33 cellular contexts compared by ENCODE assay signal in the genomic region with DNA sequence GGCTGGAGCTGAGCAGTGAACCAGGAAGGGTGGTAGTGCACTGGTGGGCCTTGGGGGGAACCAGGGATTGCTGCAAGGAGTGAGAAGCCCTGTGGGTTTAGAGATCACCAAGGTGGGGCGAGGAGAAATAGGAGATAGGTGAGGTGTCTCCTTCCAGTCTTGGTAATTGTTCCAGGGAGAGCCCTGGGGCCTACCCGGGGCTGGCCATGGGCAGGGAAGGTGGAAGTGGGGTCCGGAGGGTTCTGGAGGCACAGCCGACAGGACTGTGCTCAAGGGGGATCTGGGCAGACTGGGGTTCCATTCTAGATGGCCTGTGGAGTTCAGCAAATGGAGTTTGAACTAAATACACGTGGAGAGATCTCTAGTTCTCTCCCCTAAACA. TPM values are rescaled to one million over a fixed set of nuclear protein-coding genes. Genes with fewer than 3 reads are reported as not detected.
DNase-seq lines count a peak whose midpoint lies in the region; ATAC-seq, FAIRE-seq and TF ChIP-seq lines count a peak whose summit lies in the region.
"Had no signal": no experiment of that assay in that cellular context is flagged by ENCODE, and none has a peak within 500 bp of the region (broad histone marks: within the 10 kb centered on the region; RNA-seq: fewer than 3 reads in every experiment).

No MANE protein-coding gene starts in this region.

- no peaks in the 10 kb centered on the region for H3K36me3 ChIP-seq in BLaER1 treated with 17β-estradiol and CSF1 and Interleukin-3, amounts not matched to agents 10 nM and 100 nM
- H3K36me3 ChIP-seq in HepG2 (replicated peaks in 1 of 2; ENCODE audit: control insufficient read depth in 1 of 2, insufficient read depth in 2 of 2, low read length in 2 of 2) (no peaks in the 10 kb centered on the region; a peak in 1 of 5 replicates), spleen (no peaks in the 10 kb centered on the region)
- H3K36me3 ChIP-seq: BE2C, brain microvascular endothelial cell, gastrocnemius medialis, uterus had no signal

- no peak for TF ChIP-seq RAD21 in HepG2 (CRISPR knock-in tag; IDR thresholded peaks at IDR 0.05)

- no peak overlapping the region for H3K4me3 ChIP-seq in BLaER1 treated with 17β-estradiol and CSF1 and Interleukin-3, amounts not matched to agents 10 nM and 100 nM
- H3K4me3 ChIP-seq in HepG2 (replicated peaks in 1 of 3; ENCODE audit: insufficient read depth in 1 of 3, low read depth in 2 of 3, low read length in 3 of 3) (peak overlapping the region in 1 of 3 experiments; percentile 50; a peak in 2 of 6 replicates), spleen (no peak overlapping the region)
- H3K4me3 ChIP-seq: gastrocnemius medialis, uterus had no signal

- ATAC-seq in HepG2 (no peak), GM18505 (IDR thresholded peaks at IDR 0.05; ENCODE audit: unreplicated experiment) (no peak)
- ATAC-seq: activated CD4-positive, alpha-beta T cell treated with anti-CD3 and anti-CD28 coated beads for 36 hours; activated CD8-positive, alpha-beta T cell treated with anti-CD3 and anti-CD28 coated beads for 36 hours; gastrocnemius medialis; stimulated activated naive CD8-positive, alpha-beta T cell treated with anti-CD3 and anti-CD28 coated beads, Interleukin-15, Interleukin-2, amounts not matched to agents 100 U/mL and 50 U/mL, for 24 hours had no signal

- TF ChIP-seq POLR2A in HepG2 (IDR thresholded peaks at IDR 0.05; ENCODE audit: insufficient read depth in 1 of 2, low read depth in 2 of 2, low read length in 2 of 2) (no peak), spleen (IDR thresholded peaks at IDR 0.05) (no peak), GM18505 (IDR thresholded peaks at IDR 0.05; ENCODE audit: borderline replicate concordance, extremely low read depth, insufficient read depth, insufficient read length) (no peak)

- H3K4me3 Mint-ChIP-seq in activated T-helper 1 cell treated with anti-CD3 and anti-CD28 coated beads, Interleukin-12 subunit alpha, Interleukin-12 subunit beta, Interleukin-2, Interleukin-4 antibody, amounts not matched to agents 30 ng/mL and 10 ng/mL and 1 ng/mL, durations not matched to agents 14 hours and 24 hours and 36 hours, result no peak overlapping the region
- no peak overlapping the region for H3K4me3 Mint-ChIP-seq in endothelial cell (ENCODE audit: unreplicated experiment)
- H3K4me3 Mint-ChIP-seq: activated CD4-positive, alpha-beta T cell treated with anti-CD3 and anti-CD28 coated beads for 36 hours; activated CD8-positive, alpha-beta T cell treated with anti-CD3 and anti-CD28 coated beads for 36 hours; activated naive CD4-positive, alpha-beta T cell treated with anti-CD3 and anti-CD28 coated beads for 36 hours; naive thymus-derived CD4-positive, alpha-beta T cell had no signal

- BruUV-seq in HepG2 (replicated peaks; lab: Mats Ljungman, UMichigan), result no TSS peak

- peaks cover 19% of the 10 kb centered on the region for H3K79me2 ChIP-seq in HepG2 (ENCODE audit: insufficient read depth, low read length)

- no peak overlapping the region for H2AFZ ChIP-seq in HepG2 (ENCODE audit: low read length)

- POLR2A ChIA-PET in HepG2 (lab: Yijun Ruan, JAX), result interaction anchor here (1.0 to 4.7 kb wide), 7 partner anchors 10 to 60 kb away, joined by 3 to 53 read pairs (median 4); a partner anchor contains a TSS

- peaks cover 0 to 14% (median 0%) of the 10 kb centered on the region in 11 experiments; a peak in 1 of 22 replicates for H3K9me3 ChIP-seq in BLaER1 treated with 17β-estradiol and CSF1 and Interleukin-3, amounts not matched to agents 10 nM and 100 nM (replicated peaks in 1 of 11)
- H3K9me3 ChIP-seq in HepG2 (ENCODE audit: low read length), result no peaks in the 10 kb centered on the region
- H3K9me3 ChIP-seq in spleen, result no peaks in the 10 kb centered on the region
- H3K9me3 ChIP-seq: BE2C, gastrocnemius medialis, uterus had no signal

- intact Hi-C loops in activated T-helper 1 cell treated with anti-CD3 and anti-CD28 coated beads, Interleukin-12 subunit alpha, Interleukin-12 subunit beta, Interleukin-2, Interleukin-4 antibody, amounts not matched to agents 30 ng/mL and 10 ng/mL and 1 ng/mL, durations not matched to agents 14 hours and 24 hours and 36 hours (cut with micrococcal nuclease), result no loop called here
- intact Hi-C loops in HepG2 (cut with micrococcal nuclease; ENCODE audit: unreplicated experiment), result no loop called here
- intact Hi-C loops in spleen (cut with DNase I; ENCODE audit: low total_unique reads), result loop anchor here (5.0 to 10.0 kb wide), 2 partner anchors 126 to 1019 kb away; a partner anchor contains a TSS

- H3K4me2 ChIP-seq in BLaER1 treated with 17β-estradiol and CSF1 and Interleukin-3, amounts not matched to agents 10 nM and 100 nM, result peak overlapping the region; percentile 85 to 99 (median 93)
- peak overlapping the region; percentile 73 for H3K4me2 ChIP-seq in HepG2 (ENCODE audit: low read depth, low read length)

- peak overlapping the region in 4 of 11 experiments; percentile 74 to 83 (median 77); a peak in 4 of 22 replicates for H3K9ac ChIP-seq in BLaER1 treated with 17β-estradiol and CSF1 and Interleukin-3, amounts not matched to agents 10 nM and 100 nM
- H3K9ac ChIP-seq in HepG2 (ENCODE audit: insufficient read depth, low read depth, low read length), result peak overlapping the region; percentile 64

- DNase-seq in activated T-helper 1 cell treated with anti-CD3 and anti-CD28 coated beads, Interleukin-12 subunit alpha, Interleukin-12 subunit beta, Interleukin-2, Interleukin-4 antibody, amounts not matched to agents 30 ng/mL and 10 ng/mL and 1 ng/mL, durations not matched to agents 14 hours and 24 hours and 36 hours (ENCODE audit: low spot score), result no peak
- DNase-seq in HepG2 (ENCODE audit: low spot score) (no peak), spleen (peak; percentile 60), endothelial cell (ENCODE audit: low spot score) (no peak)
- DNase-seq in stimulated activated CD4-positive, alpha-beta T cell treated with anti-CD3 and anti-CD28 coated beads, Interleukin-2, amount 100 ng/mL, for 24 hours, result no peak
- DNase-seq: activated CD4-positive, alpha-beta T cell treated with anti-CD3 and anti-CD28 coated beads for 36 hours; activated CD8-positive, alpha-beta memory T cell treated with anti-CD3 and anti-CD28 coated beads, Interleukin-2, amount 50 U/mL, for 48 hours; activated CD8-positive, alpha-beta T cell treated with anti-CD3 and anti-CD28 coated beads for 36 hours; activated naive CD4-positive, alpha-beta T cell treated with anti-CD3 and anti-CD28 coated beads for 36 hours; BE2C; brain microvascular endothelial cell; gastrocnemius medialis; HCEC 1CT; naive thymus-derived CD4-positive, alpha-beta T cell; NCI-H1436 treated with DMSO at 0.1 percent for 48 hours; NCI-H2081 treated with DMSO at 0.1 percent for 48 hours; NCI-H2227 treated with DMSO at 0.1 percent for 48 hours; NCI-H69; stimulated activated CD4-positive, alpha-beta T cell treated with anti-CD3 and anti-CD28 coated beads, Interleukin-1b, Interleukin-23, amount 100 ng/mL, for 48 hours; stimulated activated naive CD8-positive, alpha-beta T cell treated with anti-CD3 and anti-CD28 coated beads, Interleukin-15, Interleukin-2, amounts not matched to agents 100 U/mL and 50 U/mL, for 24 hours; T-helper 9 cell; uterus had no signal

- H4K20me1 ChIP-seq in BLaER1 treated with 17β-estradiol and CSF1 and Interleukin-3, amounts not matched to agents 10 nM and 100 nM, result peaks cover 0 to 13% (median 0%) of the 10 kb centered on the region in 11 experiments; a peak in 5 of 22 replicates
- H4K20me1 ChIP-seq in HepG2 (ENCODE audit: insufficient read depth, low read length), result no peaks in the 10 kb centered on the region

- H3K27me3 ChIP-seq in BLaER1 treated with 17β-estradiol and CSF1 and Interleukin-3, amounts not matched to agents 10 nM and 100 nM, result peaks cover 17 to 31% (median 26%) of the 10 kb centered on the region in 11 experiments
- H3K27me3 ChIP-seq in HepG2 (ENCODE audit: control insufficient read depth in 1 of 2, insufficient read depth in 2 of 2, low read length in 2 of 2), result no peaks in the 10 kb centered on the region; a peak in 1 of 5 replicates
- peaks cover 0 to 43% (median 16%) of the 10 kb centered on the region in 7 donors for H3K27me3 ChIP-seq in spleen (replicated peaks in 1 of 7)

- WGBS in HepG2 (ENCODE audit: low lambda C conversion rate), result 37% methylated on average over 4 of the region's 5 CpGs
- WGBS in spleen, 5 donors, result 66 to 87% (median 83%) methylated on average over 5 of the region's 5 CpGs

- no peak for FAIRE-seq in HepG2 (lab: Jason Lieb, UNC)
- FAIRE-seq: endothelial cell of umbilical vein, RCC 7860, small intestine had no signal

- H3K9me3 Mint-ChIP-seq in activated T-helper 1 cell treated with anti-CD3 and anti-CD28 coated beads, Interleukin-12 subunit alpha, Interleukin-12 subunit beta, Interleukin-2, Interleukin-4 antibody, amounts not matched to agents 30 ng/mL and 10 ng/mL and 1 ng/mL, durations not matched to agents 14 hours and 24 hours and 36 hours, result no peaks in the 10 kb centered on the region
- H3K9me3 Mint-ChIP-seq in endothelial cell (ENCODE audit: unreplicated experiment), result no peaks in the 10 kb centered on the region
- H3K9me3 Mint-ChIP-seq: activated CD8-positive, alpha-beta T cell treated with anti-CD3 and anti-CD28 coated beads for 36 hours; activated naive CD4-positive, alpha-beta T cell treated with anti-CD3 and anti-CD28 coated beads for 36 hours; naive thymus-derived CD4-positive, alpha-beta T cell had no signal

- in situ Hi-C loops in HepG2 (cut with HindIII; ENCODE audit: extremely low pct_ligation_motif_present, low pct_unique_long_range_greater_than_20kb), result no loop called here

- peak overlapping the region in 7 of 11 experiments; percentile 83 to 96 (median 88); a peak in 15 of 22 replicates for H3K27ac ChIP-seq in BLaER1 treated with 17β-estradiol and CSF1 and Interleukin-3, amounts not matched to agents 10 nM and 100 nM
- H3K27ac ChIP-seq in HepG2 (ENCODE audit: extremely low read length, insufficient read depth, low read length), result peak overlapping the region; percentile 88
- H3K27ac ChIP-seq in spleen, result peak overlapping the region in 5 of 8 donors; percentile 67 to 93 (median 88)
- H3K27ac ChIP-seq: brain microvascular endothelial cell, gastrocnemius medialis, uterus, VCaP had no signal

- TF ChIP-seq EP300 in HepG2 (IDR thresholded peaks at IDR 0.05; ENCODE audit: low read depth in 2 of 2, low read length in 2 of 2), result no peak
- TF ChIP-seq EP300 in HepG2 (CRISPR knock-in tag; IDR thresholded peaks at IDR 0.05; ENCODE audit: borderline replicate concordance), result no peak

- no peaks in the 10 kb centered on the region for H3K4me1 Mint-ChIP-seq in activated T-helper 1 cell treated with anti-CD3 and anti-CD28 coated beads, Interleukin-12 subunit alpha, Interleukin-12 subunit beta, Interleukin-2, Interleukin-4 antibody, amounts not matched to agents 30 ng/mL and 10 ng/mL and 1 ng/mL, durations not matched to agents 14 hours and 24 hours and 36 hours (ENCODE audit: low read depth)
- H3K4me1 Mint-ChIP-seq in endothelial cell (ENCODE audit: unreplicated experiment), result peaks cover 8% of the 10 kb centered on the region
- H3K4me1 Mint-ChIP-seq: activated CD4-positive, alpha-beta T cell treated with anti-CD3 and anti-CD28 coated beads for 36 hours had no signal

- H3K27me3 Mint-ChIP-seq in activated T-helper 1 cell treated with anti-CD3 and anti-CD28 coated beads, Interleukin-12 subunit alpha, Interleukin-12 subunit beta, Interleukin-2, Interleukin-4 antibody, amounts not matched to agents 30 ng/mL and 10 ng/mL and 1 ng/mL, durations not matched to agents 14 hours and 24 hours and 36 hours (ENCODE audit: insufficient read depth), result peaks cover 21% of the 10 kb centered on the region
- peaks cover 1% of the 10 kb centered on the region for H3K27me3 Mint-ChIP-seq in endothelial cell (ENCODE audit: unreplicated experiment)

- peaks cover 48 to 93% (median 70%) of the 10 kb centered on the region in 10 experiments for H3K4me1 ChIP-seq in BLaER1 treated with 17β-estradiol and CSF1 and Interleukin-3, amounts not matched to agents 10 nM and 100 nM
- H3K4me1 ChIP-seq in HepG2 (ENCODE audit: insufficient read depth, low read length) (peaks cover 69% of the 10 kb centered on the region), spleen (peaks cover 3 to 77% (median 43%) of the 10 kb centered on the region in 6 donors)
- H3K4me1 ChIP-seq: BE2C had no signal

- H3K27ac Mint-ChIP-seq in activated T-helper 1 cell treated with anti-CD3 and anti-CD28 coated beads, Interleukin-12 subunit alpha, Interleukin-12 subunit beta, Interleukin-2, Interleukin-4 antibody, amounts not matched to agents 30 ng/mL and 10 ng/mL and 1 ng/mL, durations not matched to agents 14 hours and 24 hours and 36 hours, result peak overlapping the region; percentile 12
- H3K27ac Mint-ChIP-seq in endothelial cell (ENCODE audit: unreplicated experiment), result no peak overlapping the region
- H3K27ac Mint-ChIP-seq: activated CD4-positive, alpha-beta T cell treated with anti-CD3 and anti-CD28 coated beads for 36 hours; activated CD8-positive, alpha-beta T cell treated with anti-CD3 and anti-CD28 coated beads for 36 hours; activated naive CD4-positive, alpha-beta T cell treated with anti-CD3 and anti-CD28 coated beads for 36 hours had no signal

- no peaks in the 10 kb centered on the region for H3K36me3 Mint-ChIP-seq in activated T-helper 1 cell treated with anti-CD3 and anti-CD28 coated beads, Interleukin-12 subunit alpha, Interleukin-12 subunit beta, Interleukin-2, Interleukin-4 antibody, amounts not matched to agents 30 ng/mL and 10 ng/mL and 1 ng/mL, durations not matched to agents 14 hours and 24 hours and 36 hours (ENCODE audit: low read depth)
- peaks cover 4% of the 10 kb centered on the region for H3K36me3 Mint-ChIP-seq in endothelial cell (ENCODE audit: low read depth, unreplicated experiment)
- H3K36me3 Mint-ChIP-seq: naive thymus-derived CD4-positive, alpha-beta T cell had no signal

- TF ChIP-seq CTCF in HepG2 (CRISPR knock-in tag; IDR thresholded peaks at IDR 0.05) (no peak), spleen (IDR thresholded peaks at IDR 0.05 in 8 of 11, conservative IDR thresholded peaks at IDR 0.05 in 3 of 11) (no peak), endothelial cell (IDR thresholded peaks at IDR 0.05; ENCODE audit: unreplicated experiment) (no peak)

- CTCF ChIA-PET in HepG2 (lab: Yijun Ruan, JAX; ENCODE audit: low intra/inter-chr PET ratio, low total read pairs), result no interaction called here

RNA-seq across cellular contexts. Expression of a gene that starts 4.5 kb away (rescaled TPM):
- total RNA-seq in activated T-helper 1 cell treated with anti-CD3 and anti-CD28 coated beads, Interleukin-12 subunit alpha, Interleukin-12 subunit beta, Interleukin-2, Interleukin-4 antibody, amounts not matched to agents 30 ng/mL and 10 ng/mL and 1 ng/mL, durations not matched to agents 14 hours and 24 hours and 36 hours, result not detected in 2 replicates
- total RNA-seq in HepG2 (2016; rRNA removed; fragmentation: Illumina TruSeq; extraction: Trizol) (16.1 and 43.1 TPM in 2 replicates), spleen (10 to 100 TPM in 1 of 7 donors, 1 to 10 TPM in 6; 2.4 to 11.2 (median 5.6) TPM), endothelial cell (ENCODE audit: unreplicated experiment) (not detected)
- 8.0 and 11.1 TPM in 2 replicates for total RNA-seq in HepG2 (2016; cell fraction: cytosol; rRNA removed; fragmentation: Illumina TruSeq; extraction: Trizol; ENCODE audit: low read depth)
- 15.2 and 40.9 TPM in 2 replicates for total RNA-seq in HepG2 (2016; cell fraction: insoluble cytoplasmic fraction; rRNA removed; fragmentation: Illumina TruSeq; extraction: Trizol)
- 18.0 and 22.7 TPM in 2 replicates for total RNA-seq in HepG2 (2016; cell fraction: membrane; rRNA removed; fragmentation: Illumina TruSeq; extraction: Trizol)
- total RNA-seq in HepG2 (2016; cell fraction: nucleus; rRNA removed; fragmentation: Illumina TruSeq; extraction: Trizol), result 29.6 and 33.9 TPM in 2 replicates
- polyA plus RNA-seq in HepG2 (2011; rRNA removed) (32.0 and 50.7 TPM in 2 replicates), spleen (1 to 10 TPM in 2 of 3 donors, under 1 TPM in 1; 0.26 to 1.8 (median 1.0) TPM)
- 31.3 and 65.1 TPM in 2 replicates for polyA plus RNA-seq in HepG2 (2011; cell fraction: cytosol; rRNA removed)
- 65.1 and 66.5 TPM in 2 replicates for polyA plus RNA-seq in HepG2 (2011; cell fraction: nucleus; rRNA removed)
- polyA plus RNA-seq in HepG2 (2012), result 30.3 and 44.6 TPM in 2 replicates
- 10.6 and 12.9 TPM in 2 replicates for polyA plus RNA-seq in HepG2 (2016; cell fraction: cytosol; fragmentation: Illumina TruSeq; extraction: Trizol; ENCODE audit: low read depth)
- 21.1 and 21.2 TPM in 2 replicates for polyA plus RNA-seq in HepG2 (2016; cell fraction: insoluble cytoplasmic fraction; fragmentation: Illumina TruSeq; extraction: Trizol; ENCODE audit: low read depth)
- 18.9 and 20.1 TPM in 2 replicates for polyA plus RNA-seq in HepG2 (2016; cell fraction: membrane; fragmentation: Illumina TruSeq; extraction: Trizol; ENCODE audit: low read depth)
- 72.0 and 85.3 TPM in 2 replicates for polyA plus RNA-seq in HepG2 (2016; cell fraction: nucleus; fragmentation: Illumina TruSeq; extraction: Trizol; ENCODE audit: insufficient read depth, low read depth)
- 47.2 TPM in 1 of 2 replicates, not detected in the other for polyA minus RNA-seq in HepG2 (2011; rRNA and poly(A)+ RNA removed; ENCODE audit: low replicate concordance)
- 30.8 and 35.4 TPM in 2 replicates for polyA minus RNA-seq in HepG2 (2011; cell fraction: cytosol; rRNA and poly(A)+ RNA removed)
- 5.7 and 6.3 TPM in 2 replicates for polyA minus RNA-seq in HepG2 (2011; cell fraction: nucleus; rRNA and poly(A)+ RNA removed)
- total RNA-seq: activated CD4-positive, alpha-beta T cell treated with anti-CD3 and anti-CD28 coated beads for 36 hours; activated CD8-positive, alpha-beta T cell treated with anti-CD3 and anti-CD28 coated beads for 36 hours; activated naive CD4-positive, alpha-beta T cell treated with anti-CD3 and anti-CD28 coated beads for 36 hours; cerebellum; endothelial cell of umbilical vein; osteocyte; temporal lobe had no signal
- polyA plus RNA-seq: naive thymus-derived CD4-positive, alpha-beta T cell had no signal

RNA-seq across cellular contexts. Expression of a gene that starts 10.8 kb away (rescaled TPM):
- not detected in 2 replicates for total RNA-seq in activated T-helper 1 cell treated with anti-CD3 and anti-CD28 coated beads, Interleukin-12 subunit alpha, Interleukin-12 subunit beta, Interleukin-2, Interleukin-4 antibody, amounts not matched to agents 30 ng/mL and 10 ng/mL and 1 ng/mL, durations not matched to agents 14 hours and 24 hours and 36 hours
- total RNA-seq in HepG2 (2016; rRNA removed; fragmentation: Illumina TruSeq; extraction: Trizol), result 0.71 and 0.74 TPM in 2 replicates
- 0.09 TPM in 1 of 2 replicates, not detected in the other for total RNA-seq in HepG2 (2016; cell fraction: cytosol; rRNA removed; fragmentation: Illumina TruSeq; extraction: Trizol; ENCODE audit: low read depth)
- total RNA-seq in HepG2 (2016; cell fraction: insoluble cytoplasmic fraction; rRNA removed; fragmentation: Illumina TruSeq; extraction: Trizol), result 0.39 and 0.97 TPM in 2 replicates
- 0.24 and 0.25 TPM in 2 replicates for total RNA-seq in HepG2 (2016; cell fraction: membrane; rRNA removed; fragmentation: Illumina TruSeq; extraction: Trizol)
- 0.69 and 0.87 TPM in 2 replicates for total RNA-seq in HepG2 (2016; cell fraction: nucleus; rRNA removed; fragmentation: Illumina TruSeq; extraction: Trizol)
- polyA plus RNA-seq in HepG2 (2011; rRNA removed), result 1.3 and 2.0 TPM in 2 replicates
- 0.65 and 0.95 TPM in 2 replicates for polyA plus RNA-seq in HepG2 (2011; cell fraction: cytosol; rRNA removed)
- 6.6 and 8.2 TPM in 2 replicates for polyA plus RNA-seq in HepG2 (2011; cell fraction: nucleus; rRNA removed)
- 1.1 and 2.5 TPM in 2 replicates for polyA plus RNA-seq in HepG2 (2012)
- 0.12 and 0.17 TPM in 2 replicates for polyA plus RNA-seq in HepG2 (2016; cell fraction: cytosol; fragmentation: Illumina TruSeq; extraction: Trizol; ENCODE audit: low read depth)
- 0.78 and 0.88 TPM in 2 replicates for polyA plus RNA-seq in HepG2 (2016; cell fraction: insoluble cytoplasmic fraction; fragmentation: Illumina TruSeq; extraction: Trizol; ENCODE audit: low read depth)
- 0.21 and 0.22 TPM in 2 replicates for polyA plus RNA-seq in HepG2 (2016; cell fraction: membrane; fragmentation: Illumina TruSeq; extraction: Trizol; ENCODE audit: low read depth)
- polyA plus RNA-seq in HepG2 (2016; cell fraction: nucleus; fragmentation: Illumina TruSeq; extraction: Trizol; ENCODE audit: insufficient read depth, low read depth), result 2.7 and 2.8 TPM in 2 replicates
- 2.2 TPM in 1 of 2 replicates, not detected in the other for polyA minus RNA-seq in HepG2 (2011; rRNA and poly(A)+ RNA removed; ENCODE audit: low replicate concordance)
- 0.53 and 0.59 TPM in 2 replicates for polyA minus RNA-seq in HepG2 (2011; cell fraction: cytosol; rRNA and poly(A)+ RNA removed)
- polyA minus RNA-seq in HepG2 (2011; cell fraction: nucleus; rRNA and poly(A)+ RNA removed), result 0.75 and 1.2 TPM in 2 replicates
- under 1 TPM in 1 of 7 donors, not detected in 6; 0.16 TPM for total RNA-seq in spleen
- under 1 TPM; 0.02 to 0.03 (median 0.02) TPM for polyA plus RNA-seq in spleen
- total RNA-seq in endothelial cell (ENCODE audit: unreplicated experiment), result not detected
- total RNA-seq: activated CD4-positive, alpha-beta T cell treated with anti-CD3 and anti-CD28 coated beads for 36 hours; activated CD8-positive, alpha-beta T cell treated with anti-CD3 and anti-CD28 coated beads for 36 hours; activated naive CD4-positive, alpha-beta T cell treated with anti-CD3 and anti-CD28 coated beads for 36 hours; endothelial cell of umbilical vein; G401; lower leg skin; naive thymus-derived CD4-positive, alpha-beta T cell; osteocyte; temporal lobe had no signal
- polyA plus RNA-seq: endothelial cell of umbilical vein; naive thymus-derived CD4-positive, alpha-beta T cell had no signal

RNA-seq across cellular contexts. Expression of a gene that starts 30.3 kb away (rescaled TPM):
- not detected in 2 replicates for total RNA-seq in activated T-helper 1 cell treated with anti-CD3 and anti-CD28 coated beads, Interleukin-12 subunit alpha, Interleukin-12 subunit beta, Interleukin-2, Interleukin-4 antibody, amounts not matched to agents 30 ng/mL and 10 ng/mL and 1 ng/mL, durations not matched to agents 14 hours and 24 hours and 36 hours
- total RNA-seq in HepG2 (2016; rRNA removed; fragmentation: Illumina TruSeq; extraction: Trizol), result not detected in 2 replicates
- not detected in 2 replicates for total RNA-seq in HepG2 (2016; cell fraction: cytosol; rRNA removed; fragmentation: Illumina TruSeq; extraction: Trizol; ENCODE audit: low read depth)
- not detected in 2 replicates for total RNA-seq in HepG2 (2016; cell fraction: insoluble cytoplasmic fraction; rRNA removed; fragmentation: Illumina TruSeq; extraction: Trizol)
- total RNA-seq in HepG2 (2016; cell fraction: membrane; rRNA removed; fragmentation: Illumina TruSeq; extraction: Trizol), result not detected in 2 replicates
- total RNA-seq in HepG2 (2016; cell fraction: nucleus; rRNA removed; fragmentation: Illumina TruSeq; extraction: Trizol), result not detected in 2 replicates
- not detected in 2 replicates for polyA plus RNA-seq in HepG2 (2011; rRNA removed)
- not detected in 2 replicates for polyA plus RNA-seq in HepG2 (2011; cell fraction: cytosol; rRNA removed)
- polyA plus RNA-seq in HepG2 (2011; cell fraction: nucleus; rRNA removed), result not detected in 2 replicates
- 0.15 and 0.17 TPM in 2 replicates for polyA plus RNA-seq in HepG2 (2012)
- polyA plus RNA-seq in HepG2 (2016; cell fraction: cytosol; fragmentation: Illumina TruSeq; extraction: Trizol; ENCODE audit: low read depth), result not detected in 2 replicates
- polyA plus RNA-seq in HepG2 (2016; cell fraction: insoluble cytoplasmic fraction; fragmentation: Illumina TruSeq; extraction: Trizol; ENCODE audit: low read depth), result not detected in 2 replicates
- polyA plus RNA-seq in HepG2 (2016; cell fraction: membrane; fragmentation: Illumina TruSeq; extraction: Trizol; ENCODE audit: low read depth), result not detected in 2 replicates
- not detected in 2 replicates for polyA plus RNA-seq in HepG2 (2016; cell fraction: nucleus; fragmentation: Illumina TruSeq; extraction: Trizol; ENCODE audit: insufficient read depth, low read depth)
- polyA minus RNA-seq in HepG2 (2011; rRNA and poly(A)+ RNA removed; ENCODE audit: low replicate concordance), result not detected in 2 replicates
- not detected in 2 replicates for polyA minus RNA-seq in HepG2 (2011; cell fraction: cytosol; rRNA and poly(A)+ RNA removed)
- not detected in 2 replicates for polyA minus RNA-seq in HepG2 (2011; cell fraction: nucleus; rRNA and poly(A)+ RNA removed)
- total RNA-seq in spleen, result not detected
- not detected for polyA plus RNA-seq in spleen
- not detected for total RNA-seq in endothelial cell (ENCODE audit: unreplicated experiment)
- total RNA-seq: activated CD4-positive, alpha-beta T cell treated with anti-CD3 and anti-CD28 coated beads for 36 hours; activated CD8-positive, alpha-beta T cell treated with anti-CD3 and anti-CD28 coated beads for 36 hours; activated naive CD4-positive, alpha-beta T cell treated with anti-CD3 and anti-CD28 coated beads for 36 hours; endothelial cell of umbilical vein; G401; gastrocnemius medialis; lower leg skin; naive thymus-derived CD4-positive, alpha-beta T cell; osteocyte; temporal lobe; uterus had no signal
- polyA plus RNA-seq: endothelial cell of umbilical vein; naive thymus-derived CD4-positive, alpha-beta T cell; small intestine had no signal

RNA-seq across cellular contexts. Expression of a gene that starts 52.7 kb away (rescaled TPM):
- 29.2 and 29.4 TPM in 2 replicates for total RNA-seq in activated T-helper 1 cell treated with anti-CD3 and anti-CD28 coated beads, Interleukin-12 subunit alpha, Interleukin-12 subunit beta, Interleukin-2, Interleukin-4 antibody, amounts not matched to agents 30 ng/mL and 10 ng/mL and 1 ng/mL, durations not matched to agents 14 hours and 24 hours and 36 hours
- total RNA-seq in HepG2 (2016; rRNA removed; fragmentation: Illumina TruSeq; extraction: Trizol) (14.7 and 21.2 TPM in 2 replicates), spleen (10 to 100 TPM; 32.4 to 75.3 (median 50.0) TPM), endothelial cell (ENCODE audit: unreplicated experiment) (25.4 TPM)
- total RNA-seq in HepG2 (2016; cell fraction: cytosol; rRNA removed; fragmentation: Illumina TruSeq; extraction: Trizol; ENCODE audit: low read depth), result 3.8 and 5.1 TPM in 2 replicates
- 14.1 and 20.6 TPM in 2 replicates for total RNA-seq in HepG2 (2016; cell fraction: insoluble cytoplasmic fraction; rRNA removed; fragmentation: Illumina TruSeq; extraction: Trizol)
- total RNA-seq in HepG2 (2016; cell fraction: membrane; rRNA removed; fragmentation: Illumina TruSeq; extraction: Trizol), result 8.3 and 8.6 TPM in 2 replicates
- total RNA-seq in HepG2 (2016; cell fraction: nucleus; rRNA removed; fragmentation: Illumina TruSeq; extraction: Trizol), result 34.2 and 37.1 TPM in 2 replicates
- polyA plus RNA-seq in HepG2 (2011; rRNA removed) (17.6 and 22.1 TPM in 2 replicates), spleen (10 to 100 TPM in 2 of 3 donors, 1 to 10 TPM in 1; 7.5 to 14.6 (median 13.2) TPM)
- 11.0 and 12.5 TPM in 2 replicates for polyA plus RNA-seq in HepG2 (2011; cell fraction: cytosol; rRNA removed)
- 66.1 and 66.9 TPM in 2 replicates for polyA plus RNA-seq in HepG2 (2011; cell fraction: nucleus; rRNA removed)
- 15.7 and 19.2 TPM in 2 replicates for polyA plus RNA-seq in HepG2 (2012)
- polyA plus RNA-seq in HepG2 (2016; cell fraction: cytosol; fragmentation: Illumina TruSeq; extraction: Trizol; ENCODE audit: low read depth), result 1.2 TPM in 2 replicates
- polyA plus RNA-seq in HepG2 (2016; cell fraction: insoluble cytoplasmic fraction; fragmentation: Illumina TruSeq; extraction: Trizol; ENCODE audit: low read depth), result 9.6 and 12.3 TPM in 2 replicates
- 2.8 TPM in 2 replicates for polyA plus RNA-seq in HepG2 (2016; cell fraction: membrane; fragmentation: Illumina TruSeq; extraction: Trizol; ENCODE audit: low read depth)
- polyA plus RNA-seq in HepG2 (2016; cell fraction: nucleus; fragmentation: Illumina TruSeq; extraction: Trizol; ENCODE audit: insufficient read depth, low read depth), result 46.7 and 52.0 TPM in 2 replicates
- polyA minus RNA-seq in HepG2 (2011; rRNA and poly(A)+ RNA removed; ENCODE audit: low replicate concordance), result 30.7 and 49.9 TPM in 2 replicates
- 19.2 and 20.2 TPM in 2 replicates for polyA minus RNA-seq in HepG2 (2011; cell fraction: cytosol; rRNA and poly(A)+ RNA removed)
- 69.8 and 75.6 TPM in 2 replicates for polyA minus RNA-seq in HepG2 (2011; cell fraction: nucleus; rRNA and poly(A)+ RNA removed)
